ENCODE assay signal across 1 cellular context in genomic region chr17:58006924-58007780, GRCh38.
TF ChIP-seq lines count a peak whose summit lies in the region.

SRSF1 (minus strand) TSS chr17:58007246; CDS start chr17:58007137, 109 bp downstream.

TF ChIP-seq in HepG2, 621 proteins besides CTCF, POLR2A, EP300 and RAD21 (continued from another document and continues in another):
- peak; percentile 93 for TF ChIP-seq SRSF1 (optimal IDR thresholded peaks at IDR 0.05; ENCODE audit: low read depth, low read length)
- TF ChIP-seq, protein P1, sequence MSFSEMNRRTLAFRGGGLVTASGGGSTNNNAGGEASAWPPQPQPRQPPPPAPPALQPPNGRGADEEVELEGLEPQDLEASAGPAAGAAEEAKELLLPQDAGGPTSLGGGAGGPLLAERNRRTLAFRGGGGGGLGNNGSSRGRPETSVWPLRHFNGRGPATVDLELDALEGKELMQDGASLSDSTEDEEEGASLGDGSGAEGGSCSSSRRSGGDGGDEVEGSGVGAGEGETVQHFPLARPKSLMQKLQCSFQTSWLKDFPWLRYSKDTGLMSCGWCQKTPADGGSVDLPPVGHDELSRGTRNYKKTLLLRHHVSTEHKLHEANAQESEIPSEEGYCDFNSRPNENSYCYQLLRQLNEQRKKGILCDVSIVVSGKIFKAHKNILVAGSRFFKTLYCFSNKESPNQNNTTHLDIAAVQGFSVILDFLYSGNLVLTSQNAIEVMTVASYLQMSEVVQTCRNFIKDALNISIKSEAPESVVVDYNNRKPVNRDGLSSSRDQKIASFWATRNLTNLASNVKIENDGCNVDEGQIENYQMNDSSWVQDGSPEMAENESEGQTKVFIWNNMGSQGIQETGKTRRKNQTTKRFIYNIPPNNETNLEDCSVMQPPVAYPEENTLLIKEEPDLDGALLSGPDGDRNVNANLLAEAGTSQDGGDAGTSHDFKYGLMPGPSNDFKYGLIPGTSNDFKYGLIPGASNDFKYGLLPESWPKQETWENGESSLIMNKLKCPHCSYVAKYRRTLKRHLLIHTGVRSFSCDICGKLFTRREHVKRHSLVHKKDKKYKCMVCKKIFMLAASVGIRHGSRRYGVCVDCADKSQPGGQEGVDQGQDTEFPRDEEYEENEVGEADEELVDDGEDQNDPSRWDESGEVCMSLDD (CRISPR knock-in tag; IDR thresholded peaks at IDR 0.05; ENCODE audit: borderline replicate concordance), result peak; percentile 69; the same call in 1 of the 2 replicates
- TF ChIP-seq MTF1 (CRISPR knock-in tag; IDR thresholded peaks at IDR 0.05), result peak; percentile 89
- TF ChIP-seq, protein P2, sequence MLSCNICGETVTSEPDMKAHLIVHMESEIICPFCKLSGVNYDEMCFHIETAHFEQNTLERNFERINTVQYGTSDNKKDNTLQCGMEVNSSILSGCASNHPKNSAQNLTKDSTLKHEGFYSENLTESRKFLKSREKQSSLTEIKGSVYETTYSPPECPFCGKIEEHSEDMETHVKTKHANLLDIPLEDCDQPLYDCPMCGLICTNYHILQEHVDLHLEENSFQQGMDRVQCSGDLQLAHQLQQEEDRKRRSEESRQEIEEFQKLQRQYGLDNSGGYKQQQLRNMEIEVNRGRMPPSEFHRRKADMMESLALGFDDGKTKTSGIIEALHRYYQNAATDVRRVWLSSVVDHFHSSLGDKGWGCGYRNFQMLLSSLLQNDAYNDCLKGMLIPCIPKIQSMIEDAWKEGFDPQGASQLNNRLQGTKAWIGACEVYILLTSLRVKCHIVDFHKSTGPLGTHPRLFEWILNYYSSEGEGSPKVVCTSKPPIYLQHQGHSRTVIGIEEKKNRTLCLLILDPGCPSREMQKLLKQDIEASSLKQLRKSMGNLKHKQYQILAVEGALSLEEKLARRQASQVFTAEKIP (CRISPR knock-in tag; IDR thresholded peaks at IDR 0.05; ENCODE audit: borderline replicate concordance), result no peak
- no peak for TF ChIP-seq GPBP1L1 (CRISPR knock-in tag; IDR thresholded peaks at IDR 0.05)
- no peak for TF ChIP-seq ZKSCAN1 (IDR thresholded peaks at IDR 0.05; ENCODE audit: low read length)
- TF ChIP-seq SP140L (CRISPR knock-in tag; IDR thresholded peaks at IDR 0.05; ENCODE audit: borderline replicate concordance), result peak; percentile 98
- TF ChIP-seq JUNB (CRISPR knock-in tag; IDR thresholded peaks at IDR 0.05; ENCODE audit: borderline replicate concordance), result peak; percentile 65; the same call in 1 of the 2 replicates
- TF ChIP-seq, protein P3, sequence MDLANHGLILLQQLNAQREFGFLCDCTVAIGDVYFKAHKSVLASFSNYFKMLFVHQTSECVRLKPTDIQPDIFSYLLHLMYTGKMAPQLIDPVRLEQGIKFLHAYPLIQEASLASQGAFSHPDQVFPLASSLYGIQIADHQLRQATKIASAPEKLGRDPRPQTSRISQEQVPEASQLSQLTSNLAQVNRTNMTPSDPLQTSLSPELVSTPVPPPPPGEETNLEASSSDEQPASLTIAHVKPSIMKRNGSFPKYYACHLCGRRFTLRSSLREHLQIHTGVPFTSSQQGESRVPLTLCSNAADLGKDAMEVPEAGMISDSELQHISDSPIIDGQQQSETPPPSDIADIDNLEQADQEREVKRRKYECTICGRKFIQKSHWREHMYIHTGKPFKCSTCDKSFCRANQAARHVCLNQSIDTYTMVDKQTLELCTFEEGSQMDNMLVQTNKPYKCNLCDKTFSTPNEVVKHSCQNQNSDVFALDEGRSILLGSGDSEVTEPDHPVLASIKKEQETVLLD (CRISPR knock-in tag; IDR thresholded peaks at IDR 0.05; ENCODE audit: low read depth), result peak; percentile 85
- TF ChIP-seq PAWR (CRISPR knock-in tag; IDR thresholded peaks at IDR 0.05; ENCODE audit: borderline replicate concordance), result peak; percentile 29; the same call in 1 of the 2 replicates
- TF ChIP-seq ZNF10 (CRISPR knock-in tag; IDR thresholded peaks at IDR 0.05; ENCODE audit: borderline replicate concordance, low read depth), result peak; percentile 59; the same call in 1 of the 2 replicates
- TF ChIP-seq KAT8 (CRISPR knock-in tag; IDR thresholded peaks at IDR 0.05), result peak; percentile 96
- peak; percentile 98 for TF ChIP-seq FOXC1 (CRISPR knock-in tag; IDR thresholded peaks at IDR 0.05; ENCODE audit: borderline replicate concordance)
- TF ChIP-seq, protein P4, sequence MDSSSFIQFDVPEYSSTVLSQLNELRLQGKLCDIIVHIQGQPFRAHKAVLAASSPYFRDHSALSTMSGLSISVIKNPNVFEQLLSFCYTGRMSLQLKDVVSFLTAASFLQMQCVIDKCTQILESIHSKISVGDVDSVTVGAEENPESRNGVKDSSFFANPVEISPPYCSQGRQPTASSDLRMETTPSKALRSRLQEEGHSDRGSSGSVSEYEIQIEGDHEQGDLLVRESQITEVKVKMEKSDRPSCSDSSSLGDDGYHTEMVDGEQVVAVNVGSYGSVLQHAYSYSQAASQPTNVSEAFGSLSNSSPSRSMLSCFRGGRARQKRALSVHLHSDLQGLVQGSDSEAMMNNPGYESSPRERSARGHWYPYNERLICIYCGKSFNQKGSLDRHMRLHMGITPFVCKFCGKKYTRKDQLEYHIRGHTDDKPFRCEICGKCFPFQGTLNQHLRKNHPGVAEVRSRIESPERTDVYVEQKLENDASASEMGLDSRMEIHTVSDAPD (CRISPR knock-in tag; IDR thresholded peaks at IDR 0.05), result peak; percentile 54; the same call in 1 of the 2 replicates
- no peak for TF ChIP-seq SRSF9 (IDR thresholded peaks at IDR 0.05; ENCODE audit: borderline replicate concordance, insufficient read depth, low read depth, low read length, poor library complexity, severe bottlenecking)
- peak; percentile 96 for TF ChIP-seq ZFP36L1 (CRISPR knock-in tag; IDR thresholded peaks at IDR 0.05)
- TF ChIP-seq SMC3 (IDR thresholded peaks at IDR 0.05; ENCODE audit: low read length), result no peak
- TF ChIP-seq SIN3B (IDR thresholded peaks at IDR 0.05; ENCODE audit: low read length), result no peak
- TF ChIP-seq, protein P5, sequence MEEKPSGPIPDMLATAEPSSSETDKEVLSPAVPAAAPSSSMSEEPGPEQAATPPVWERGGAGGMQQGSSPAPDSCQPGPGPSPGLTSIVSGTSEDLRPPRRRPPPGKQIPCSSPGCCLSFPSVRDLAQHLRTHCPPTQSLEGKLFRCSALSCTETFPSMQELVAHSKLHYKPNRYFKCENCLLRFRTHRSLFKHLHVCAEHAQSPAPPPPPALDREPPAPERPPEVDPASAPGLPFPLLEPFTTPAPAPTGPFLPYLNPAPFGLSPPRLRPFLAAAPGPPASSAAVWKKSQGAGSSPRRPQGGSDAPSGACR (CRISPR knock-in tag; IDR thresholded peaks at IDR 0.05), result peak; percentile 98
- peak; percentile 90; the same call in 1 of the 2 replicates for TF ChIP-seq HOXA7 (CRISPR knock-in tag; IDR thresholded peaks at IDR 0.05)
- TF ChIP-seq JDP2 (CRISPR knock-in tag; IDR thresholded peaks at IDR 0.05; ENCODE audit: borderline replicate concordance), result peak; percentile 73; the same call in 1 of the 2 replicates
- peak; percentile 36; the same call in 1 of the 2 replicates for TF ChIP-seq FOSL2 (CRISPR knock-in tag; IDR thresholded peaks at IDR 0.05)
- TF ChIP-seq, protein P6, sequence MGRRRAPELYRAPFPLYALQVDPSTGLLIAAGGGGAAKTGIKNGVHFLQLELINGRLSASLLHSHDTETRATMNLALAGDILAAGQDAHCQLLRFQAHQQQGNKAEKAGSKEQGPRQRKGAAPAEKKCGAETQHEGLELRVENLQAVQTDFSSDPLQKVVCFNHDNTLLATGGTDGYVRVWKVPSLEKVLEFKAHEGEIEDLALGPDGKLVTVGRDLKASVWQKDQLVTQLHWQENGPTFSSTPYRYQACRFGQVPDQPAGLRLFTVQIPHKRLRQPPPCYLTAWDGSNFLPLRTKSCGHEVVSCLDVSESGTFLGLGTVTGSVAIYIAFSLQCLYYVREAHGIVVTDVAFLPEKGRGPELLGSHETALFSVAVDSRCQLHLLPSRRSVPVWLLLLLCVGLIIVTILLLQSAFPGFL (CRISPR knock-in tag; IDR thresholded peaks at IDR 0.05), result no peak; the same call in 1 of the 2 replicates
- no peak for TF ChIP-seq ZNF552 (CRISPR knock-in tag; IDR thresholded peaks at IDR 0.05; ENCODE audit: borderline replicate concordance)
- TF ChIP-seq FOXM1 (CRISPR knock-in tag; IDR thresholded peaks at IDR 0.05), result 0 out of 2 replicates have a peak, but pooled peaks have one; percentile 83
- TF ChIP-seq ZNF781 (CRISPR knock-in tag; IDR thresholded peaks at IDR 0.05; ENCODE audit: borderline replicate concordance, not compliant biosample characterization), result peak; percentile 98
- TF ChIP-seq ZNF207 (IDR thresholded peaks at IDR 0.05; ENCODE audit: borderline replicate concordance), result 0 out of 2 replicates have a peak, but pooled peaks have one; percentile 12
- TF ChIP-seq SNAI1 (CRISPR knock-in tag; IDR thresholded peaks at IDR 0.05; ENCODE audit: borderline replicate concordance), result peak; percentile 97
- peak; percentile 97 for TF ChIP-seq ATF7-NPFF (CRISPR knock-in tag; IDR thresholded peaks at IDR 0.05; ENCODE audit: low read depth)
- TF ChIP-seq MED13 (CRISPR knock-in tag; IDR thresholded peaks at IDR 0.05), result peak; percentile 73; the same call in 1 of the 2 replicates
- no peak; the same call in 1 of the 2 replicates for TF ChIP-seq SMARCC2 (IDR thresholded peaks at IDR 0.05)
- 0 out of 2 replicates have a peak, but pooled peaks have one; percentile 66 for TF ChIP-seq ZBTB1 (CRISPR knock-in tag; IDR thresholded peaks at IDR 0.05; ENCODE audit: borderline replicate concordance)
- no peak for TF ChIP-seq GLMP (CRISPR knock-in tag; IDR thresholded peaks at IDR 0.05; ENCODE audit: borderline replicate concordance)
- TF ChIP-seq ZFP62 (CRISPR knock-in tag; IDR thresholded peaks at IDR 0.05), result no peak
- TF ChIP-seq, protein P7, sequence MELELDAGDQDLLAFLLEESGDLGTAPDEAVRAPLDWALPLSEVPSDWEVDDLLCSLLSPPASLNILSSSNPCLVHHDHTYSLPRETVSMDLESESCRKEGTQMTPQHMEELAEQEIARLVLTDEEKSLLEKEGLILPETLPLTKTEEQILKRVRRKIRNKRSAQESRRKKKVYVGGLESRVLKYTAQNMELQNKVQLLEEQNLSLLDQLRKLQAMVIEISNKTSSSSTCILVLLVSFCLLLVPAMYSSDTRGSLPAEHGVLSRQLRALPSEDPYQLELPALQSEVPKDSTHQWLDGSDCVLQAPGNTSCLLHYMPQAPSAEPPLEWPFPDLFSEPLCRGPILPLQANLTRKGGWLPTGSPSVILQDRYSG (CRISPR knock-in tag; IDR thresholded peaks at IDR 0.05), result peak; percentile 35; the same call in 1 of the 2 replicates
- TF ChIP-seq, protein P8, sequence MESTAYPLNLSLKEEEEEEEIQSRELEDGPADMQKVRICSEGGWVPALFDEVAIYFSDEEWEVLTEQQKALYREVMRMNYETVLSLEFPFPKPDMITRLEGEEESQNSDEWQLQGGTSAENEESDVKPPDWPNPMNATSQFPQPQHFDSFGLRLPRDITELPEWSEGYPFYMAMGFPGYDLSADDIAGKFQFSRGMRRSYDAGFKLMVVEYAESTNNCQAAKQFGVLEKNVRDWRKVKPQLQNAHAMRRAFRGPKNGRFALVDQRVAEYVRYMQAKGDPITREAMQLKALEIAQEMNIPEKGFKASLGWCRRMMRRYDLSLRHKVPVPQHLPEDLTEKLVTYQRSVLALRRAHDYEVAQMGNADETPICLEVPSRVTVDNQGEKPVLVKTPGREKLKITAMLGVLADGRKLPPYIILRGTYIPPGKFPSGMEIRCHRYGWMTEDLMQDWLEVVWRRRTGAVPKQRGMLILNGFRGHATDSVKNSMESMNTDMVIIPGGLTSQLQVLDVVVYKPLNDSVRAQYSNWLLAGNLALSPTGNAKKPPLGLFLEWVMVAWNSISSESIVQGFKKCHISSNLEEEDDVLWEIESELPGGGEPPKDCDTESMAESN (CRISPR knock-in tag; conservative IDR thresholded peaks at IDR 0.05), result peak; percentile 89
- TF ChIP-seq ZNF550 (CRISPR knock-in tag; IDR thresholded peaks at IDR 0.05; ENCODE audit: borderline replicate concordance), result no peak; the same call in none of the 2 replicates
